ENCODE assay signal across 2 cellular contexts in the genomic region with DNA sequence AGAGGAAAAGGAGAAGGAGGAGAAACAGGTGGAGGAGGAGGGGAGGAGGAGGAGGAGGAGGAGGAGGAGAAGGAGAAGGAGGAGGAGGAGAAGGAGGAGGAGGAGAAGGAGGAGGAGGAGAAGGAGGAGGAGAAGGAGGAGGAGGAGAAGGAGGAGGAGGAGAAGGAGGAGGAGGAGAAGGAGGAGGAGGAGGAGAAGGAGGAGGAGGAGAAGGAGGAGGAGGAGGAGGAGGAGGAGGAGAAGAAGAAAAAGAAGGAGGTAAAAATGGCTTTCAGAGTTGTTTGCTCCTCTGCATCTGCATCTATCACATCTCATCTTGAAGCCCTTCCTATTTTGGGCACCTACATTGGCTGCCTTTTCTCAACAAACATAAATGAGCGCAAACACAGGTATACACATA.
TF ChIP-seq lines count a peak whose summit lies in the region.

No MANE protein-coding gene starts in this region.

TF ChIP-seq in WTC11, 78 proteins besides CTCF, POLR2A, EP300 and RAD21:
- peak; percentile 83; the same call in 1 of the 2 replicates for TF ChIP-seq ZNF263 (CRISPR knock-in tag; IDR thresholded peaks at IDR 0.05; ENCODE audit: low read depth)

TF ChIP-seq in K562, 482 proteins besides CTCF, POLR2A, EP300 and RAD21:
- peak; percentile 78 for TF ChIP-seq ZNF263 (CRISPR knock-in tag; IDR thresholded peaks at IDR 0.05; ENCODE audit: borderline replicate concordance)
TF ChIP-seq in K562: peak in this region for 1; not testable (repeated sequence) for 481.
